ENCODE assay signal across 9 cellular contexts in genomic region chr14:75125617-75126016, GRCh38. TPM values are rescaled to one million over a fixed set of nuclear protein-coding genes. Genes with fewer than 3 reads are reported as not detected.
DNase-seq lines count a peak whose midpoint lies in the region; ATAC-seq, FAIRE-seq and TF ChIP-seq lines count a peak whose summit lies in the region.
"Had no signal": no experiment of that assay in that cellular context is flagged by ENCODE, and none has a peak within 500 bp of the region (broad histone marks: within the 10 kb centered on the region; RNA-seq: fewer than 3 reads in every experiment).

No MANE protein-coding gene starts in this region.

- peak overlapping the region; percentile 98 for H3K27ac Mint-ChIP-seq in activated naive CD8-positive, alpha-beta T cell

- no peak for TF ChIP-seq POLR2A in HepG2 (IDR thresholded peaks at IDR 0.05; ENCODE audit: insufficient read depth in 1 of 2, low read depth in 2 of 2, low read length in 2 of 2)
- no peak for TF ChIP-seq POLR2A in right lobe of liver (IDR thresholded peaks at IDR 0.05)

- peaks cover 42% of the 10 kb centered on the region for H3K4me1 Mint-ChIP-seq in activated naive CD8-positive, alpha-beta T cell (ENCODE audit: low read depth)

- in situ Hi-C loops in HepG2 (cut with HindIII; ENCODE audit: extremely low pct_ligation_motif_present, low pct_unique_long_range_greater_than_20kb), result loop anchor here (10.0 kb wide), 1 partner anchor 359 kb away; no protein-coding TSS in a partner anchor

- peak overlapping the region; percentile 87 for H3K4me2 ChIP-seq in HepG2 (ENCODE audit: low read depth, low read length)

- intact Hi-C loops in HepG2 (cut with micrococcal nuclease; ENCODE audit: unreplicated experiment), result no loop called here
- intact Hi-C loops in right lobe of liver (cut with DNase I), result no loop called here
- intact Hi-C loops in left lung (cut with DNase I), result no loop called here
- intact Hi-C loops in aorta (cut with DNase I), result loop anchor here in 1 of 2 donors (10.0 kb wide), 1 partner anchor 339 kb away; no protein-coding TSS in a partner anchor

- no peak for FAIRE-seq in HepG2 (lab: Jason Lieb, UNC)

- ATAC-seq in HepG2 (no peak), right lobe of liver (no peak), left lung (no peak), aorta (ENCODE audit: low FRiP score) (no peak), HG03159 (IDR thresholded peaks at IDR 0.05; ENCODE audit: unreplicated experiment) (no peak)

- peak overlapping the region; percentile 98 for H3K4me3 Mint-ChIP-seq in activated naive CD8-positive, alpha-beta T cell

- no peak overlapping the region for H3K27ac ChIP-seq in HepG2 (ENCODE audit: extremely low read length, insufficient read depth, low read length)
- no peak overlapping the region for H3K27ac ChIP-seq in right lobe of liver
- H3K27ac ChIP-seq in left lung, result peak overlapping the region; percentile 94 to 99
- peak overlapping the region in 1 of 2 donors; percentile 43 for H3K27ac ChIP-seq in aorta (ENCODE audit: low read depth in 1 of 2, low read length in 2 of 2)

- H3K36me3 ChIP-seq in HepG2 (replicated peaks in 1 of 2; ENCODE audit: control insufficient read depth in 1 of 2, insufficient read depth in 2 of 2, low read length in 2 of 2) (peaks cover 0 to 4% of the 10 kb centered on the region in 2 experiments; a peak in 2 of 5 replicates), right lobe of liver (peaks cover 0 to 1% (median 0%) of the 10 kb centered on the region in 4 donors), left lung (peaks cover 0 to 14% of the 10 kb centered on the region in 2 donors), aorta (ENCODE audit: control insufficient read depth in 1 of 2, insufficient read depth in 2 of 2, low read length in 1 of 2) (no peaks in the 10 kb centered on the region)

- no peaks in the 10 kb centered on the region for H3K27me3 Mint-ChIP-seq in activated naive CD8-positive, alpha-beta T cell

- H3K79me2 ChIP-seq in HepG2 (ENCODE audit: insufficient read depth, low read length), result peaks cover 26% of the 10 kb centered on the region

- CTCF ChIA-PET in HepG2 (lab: Yijun Ruan, JAX; ENCODE audit: low intra/inter-chr PET ratio, low total read pairs), result no interaction called here

- WGBS in HepG2 (ENCODE audit: low lambda C conversion rate), result 66% methylated on average over 5 of the region's 5 CpGs
- 47% methylated on average over 5 of the region's 5 CpGs for WGBS in right lobe of liver (ENCODE audit: insufficient coverage, low coverage, low lambda C conversion rate, missing lambda C conversion rate)
- 16 to 26% methylated on average over 5 of the region's 5 CpGs for WGBS in aorta, 2 donors

- TF ChIP-seq RAD21 in HepG2 (CRISPR knock-in tag; IDR thresholded peaks at IDR 0.05), result no peak

- H2AFZ ChIP-seq in HepG2 (ENCODE audit: low read length), result no peak overlapping the region

- no peaks in the 10 kb centered on the region; a peak in 1 of 5 replicates for H3K27me3 ChIP-seq in HepG2 (ENCODE audit: control insufficient read depth in 1 of 2, insufficient read depth in 2 of 2, low read length in 2 of 2)
- no peaks in the 10 kb centered on the region for H3K27me3 ChIP-seq in right lobe of liver
- no peaks in the 10 kb centered on the region for H3K27me3 ChIP-seq in left lung
- no peaks in the 10 kb centered on the region for H3K27me3 ChIP-seq in aorta (ENCODE audit: control insufficient read depth in 1 of 2, insufficient read depth in 2 of 2, low read length in 1 of 2)

- POLR2A ChIA-PET in HepG2 (lab: Yijun Ruan, JAX), result interaction anchor here (1.4 to 2.7 kb wide), 2 partner anchors 56 to 535 kb away, joined by 4 to 7 read pairs; partner anchors contain the start of genes ERG28, TTLL5 and ZC2HC1C

- DNase-seq in HepG2 (ENCODE audit: low spot score) (no peak), right lobe of liver (no peak), left lung (no peak), aorta (no peak), HuH-7.5 (ENCODE audit: low spot score) (no peak), SK-N-DZ (ENCODE audit: low spot score) (no peak)
- DNase-seq: activated CD4-positive, alpha-beta T cell treated with anti-CD3 and anti-CD28 coated beads, Interleukin-2, amount 50 U/mL, for 4 hours had no signal

- TF ChIP-seq CTCF in HepG2 (CRISPR knock-in tag; IDR thresholded peaks at IDR 0.05), result no peak
- TF ChIP-seq CTCF in right lobe of liver (IDR thresholded peaks at IDR 0.05), result no peak
- TF ChIP-seq CTCF in left lung (IDR thresholded peaks at IDR 0.05), result no peak

- peak overlapping the region; percentile 96 for H3K9ac ChIP-seq in HepG2 (ENCODE audit: insufficient read depth, low read depth, low read length)

- H3K4me3 ChIP-seq in HepG2 (replicated peaks in 1 of 3; ENCODE audit: insufficient read depth in 1 of 3, low read depth in 2 of 3, low read length in 3 of 3) (peak overlapping the region; percentile 83 to 90 (median 84)), right lobe of liver (no peak overlapping the region), left lung (peak overlapping the region in 1 of 2 donors; percentile 83), aorta (ENCODE audit: low read length in 2 of 2) (peak overlapping the region; percentile 65 to 89)

- H3K36me3 Mint-ChIP-seq in activated naive CD8-positive, alpha-beta T cell, result peaks cover 5% of the 10 kb centered on the region

- BruUV-seq in HepG2 (replicated peaks; lab: Mats Ljungman, UMichigan), result no TSS peak

- no peaks in the 10 kb centered on the region for H4K20me1 ChIP-seq in HepG2 (ENCODE audit: insufficient read depth, low read length)

- H3K4me1 ChIP-seq in HepG2 (ENCODE audit: insufficient read depth, low read length), result peaks cover 26% of the 10 kb centered on the region
- peaks cover 0 to 13% (median 4%) of the 10 kb centered on the region in 4 donors for H3K4me1 ChIP-seq in right lobe of liver
- peaks cover 27 to 60% of the 10 kb centered on the region in 2 donors for H3K4me1 ChIP-seq in left lung
- peaks cover 2 to 4% of the 10 kb centered on the region in 2 donors for H3K4me1 ChIP-seq in aorta (ENCODE audit: control insufficient read depth in 1 of 2, insufficient read depth in 2 of 2, low read length in 2 of 2)

- no peak for TF ChIP-seq EP300 in HepG2 (IDR thresholded peaks at IDR 0.05; ENCODE audit: low read depth in 2 of 2, low read length in 2 of 2)
- no peak for TF ChIP-seq EP300 in HepG2 (CRISPR knock-in tag; IDR thresholded peaks at IDR 0.05; ENCODE audit: borderline replicate concordance)

- no peaks in the 10 kb centered on the region for H3K9me3 ChIP-seq in HepG2 (ENCODE audit: low read length)
- H3K9me3 ChIP-seq in right lobe of liver, result no peaks in the 10 kb centered on the region
- H3K9me3 ChIP-seq in left lung, result no peaks in the 10 kb centered on the region
- H3K9me3 ChIP-seq in aorta (ENCODE audit: control insufficient read depth, low read length), result no peaks in the 10 kb centered on the region

- H3K9me3 Mint-ChIP-seq in activated naive CD8-positive, alpha-beta T cell (ENCODE audit: low read depth), result no peaks in the 10 kb centered on the region

RNA-seq across cellular contexts. Expression of gene NEK9, which starts 1.2 kb away (rescaled TPM):
- total RNA-seq in HepG2 (2016; rRNA removed; fragmentation: Illumina TruSeq; extraction: Trizol) (16.5 and 29.4 TPM in 2 replicates), right lobe of liver (10 to 100 TPM; 22.2 to 56.8 (median 39.6) TPM), left lung (10 to 100 TPM; 75.8 to 77.7 TPM), aorta (100 to 1,000 TPM in 1 of 2 donors, 10 to 100 TPM in 1; 75.9 to 104 TPM)
- total RNA-seq in HepG2 (2016; cell fraction: cytosol; rRNA removed; fragmentation: Illumina TruSeq; extraction: Trizol; ENCODE audit: low read depth), result 8.6 and 9.3 TPM in 2 replicates
- total RNA-seq in HepG2 (2016; cell fraction: insoluble cytoplasmic fraction; rRNA removed; fragmentation: Illumina TruSeq; extraction: Trizol), result 17.5 and 29.6 TPM in 2 replicates
- total RNA-seq in HepG2 (2016; cell fraction: membrane; rRNA removed; fragmentation: Illumina TruSeq; extraction: Trizol), result 11.8 and 12.2 TPM in 2 replicates
- total RNA-seq in HepG2 (2016; cell fraction: nucleus; rRNA removed; fragmentation: Illumina TruSeq; extraction: Trizol), result 25.2 and 29.4 TPM in 2 replicates
- polyA plus RNA-seq in HepG2 (2011; rRNA removed) (27.3 and 32.1 TPM in 2 replicates), aorta (10 to 100 TPM; 19.5 to 47.7 TPM)
- polyA plus RNA-seq in HepG2 (2011; cell fraction: cytosol; rRNA removed), result 17.4 and 19.0 TPM in 2 replicates
- polyA plus RNA-seq in HepG2 (2011; cell fraction: nucleus; rRNA removed), result 69.4 and 74.5 TPM in 2 replicates
- polyA plus RNA-seq in HepG2 (2012), result 30.8 and 31.9 TPM in 2 replicates
- 0.96 and 1.7 TPM in 2 replicates for polyA plus RNA-seq in HepG2 (2016; cell fraction: cytosol; fragmentation: Illumina TruSeq; extraction: Trizol; ENCODE audit: low read depth)
- 32.5 and 34.6 TPM in 2 replicates for polyA plus RNA-seq in HepG2 (2016; cell fraction: insoluble cytoplasmic fraction; fragmentation: Illumina TruSeq; extraction: Trizol; ENCODE audit: low read depth)
- 4.7 and 5.0 TPM in 2 replicates for polyA plus RNA-seq in HepG2 (2016; cell fraction: membrane; fragmentation: Illumina TruSeq; extraction: Trizol; ENCODE audit: low read depth)
- 60.6 and 64.1 TPM in 2 replicates for polyA plus RNA-seq in HepG2 (2016; cell fraction: nucleus; fragmentation: Illumina TruSeq; extraction: Trizol; ENCODE audit: insufficient read depth, low read depth)
- 33.3 and 65.4 TPM in 2 replicates for polyA minus RNA-seq in HepG2 (2011; rRNA and poly(A)+ RNA removed; ENCODE audit: low replicate concordance)
- polyA minus RNA-seq in HepG2 (2011; cell fraction: cytosol; rRNA and poly(A)+ RNA removed), result 16.4 and 19.4 TPM in 2 replicates
- 42.6 and 47.6 TPM in 2 replicates for polyA minus RNA-seq in HepG2 (2011; cell fraction: nucleus; rRNA and poly(A)+ RNA removed)
- polyA plus RNA-seq in SK-N-DZ (2014; cell fraction: cytosol; rRNA removed), result 10.1 and 13.7 TPM in 2 replicates
- 22.3 and 58.1 TPM in 2 replicates for polyA plus RNA-seq in SK-N-DZ (2014; cell fraction: nucleus; rRNA removed)

RNA-seq across cellular contexts. Expression of gene TMED10, which starts 50.8 kb away (rescaled TPM):
- total RNA-seq in HepG2 (2016; rRNA removed; fragmentation: Illumina TruSeq; extraction: Trizol) (183 and 311 TPM in 2 replicates), right lobe of liver (100 to 1,000 TPM; 205 to 296 (median 279) TPM), left lung (100 to 1,000 TPM; 338 to 391 TPM), aorta (100 to 1,000 TPM; 249 to 277 TPM)
- total RNA-seq in HepG2 (2016; cell fraction: cytosol; rRNA removed; fragmentation: Illumina TruSeq; extraction: Trizol; ENCODE audit: low read depth), result 31.8 and 36.6 TPM in 2 replicates
- 191 and 318 TPM in 2 replicates for total RNA-seq in HepG2 (2016; cell fraction: insoluble cytoplasmic fraction; rRNA removed; fragmentation: Illumina TruSeq; extraction: Trizol)
- total RNA-seq in HepG2 (2016; cell fraction: membrane; rRNA removed; fragmentation: Illumina TruSeq; extraction: Trizol), result 62.0 and 63.6 TPM in 2 replicates
- 252 and 291 TPM in 2 replicates for total RNA-seq in HepG2 (2016; cell fraction: nucleus; rRNA removed; fragmentation: Illumina TruSeq; extraction: Trizol)
- polyA plus RNA-seq in HepG2 (2011; rRNA removed) (292 and 377 TPM in 2 replicates), aorta (100 to 1,000 TPM; 114 to 139 TPM)
- 308 and 326 TPM in 2 replicates for polyA plus RNA-seq in HepG2 (2011; cell fraction: cytosol; rRNA removed)
- 81.4 and 84.1 TPM in 2 replicates for polyA plus RNA-seq in HepG2 (2011; cell fraction: nucleus; rRNA removed)
- polyA plus RNA-seq in HepG2 (2012), result 131 and 139 TPM in 2 replicates
- 36.6 and 41.3 TPM in 2 replicates for polyA plus RNA-seq in HepG2 (2016; cell fraction: cytosol; fragmentation: Illumina TruSeq; extraction: Trizol; ENCODE audit: low read depth)
- polyA plus RNA-seq in HepG2 (2016; cell fraction: insoluble cytoplasmic fraction; fragmentation: Illumina TruSeq; extraction: Trizol; ENCODE audit: low read depth), result 162 and 165 TPM in 2 replicates
- 58.6 and 59.0 TPM in 2 replicates for polyA plus RNA-seq in HepG2 (2016; cell fraction: membrane; fragmentation: Illumina TruSeq; extraction: Trizol; ENCODE audit: low read depth)
- polyA plus RNA-seq in HepG2 (2016; cell fraction: nucleus; fragmentation: Illumina TruSeq; extraction: Trizol; ENCODE audit: insufficient read depth, low read depth), result 306 and 326 TPM in 2 replicates
- polyA minus RNA-seq in HepG2 (2011; rRNA and poly(A)+ RNA removed; ENCODE audit: low replicate concordance), result 546 and 919 TPM in 2 replicates
- polyA minus RNA-seq in HepG2 (2011; cell fraction: cytosol; rRNA and poly(A)+ RNA removed), result 247 and 332 TPM in 2 replicates
- 78.8 and 85.5 TPM in 2 replicates for polyA minus RNA-seq in HepG2 (2011; cell fraction: nucleus; rRNA and poly(A)+ RNA removed)
- 83.2 and 94.4 TPM in 2 replicates for polyA plus RNA-seq in SK-N-DZ (2014; cell fraction: cytosol; rRNA removed)
- 40.0 and 43.1 TPM in 2 replicates for polyA plus RNA-seq in SK-N-DZ (2014; cell fraction: nucleus; rRNA removed)

RNA-seq across cellular contexts. Expression of gene ZC2HC1C, which starts 56.2 kb away (rescaled TPM):
- total RNA-seq in HepG2 (2016; rRNA removed; fragmentation: Illumina TruSeq; extraction: Trizol) (3.3 and 5.3 TPM in 2 replicates), right lobe of liver (1 to 10 TPM; 2.1 to 9.6 (median 3.1) TPM), left lung (1 to 10 TPM; 3.1 to 4.6 TPM), aorta (1 to 10 TPM; 1.8 to 2.0 TPM)
- total RNA-seq in HepG2 (2016; cell fraction: cytosol; rRNA removed; fragmentation: Illumina TruSeq; extraction: Trizol; ENCODE audit: low read depth), result 2.6 and 3.3 TPM in 2 replicates
- 4.5 and 4.8 TPM in 2 replicates for total RNA-seq in HepG2 (2016; cell fraction: insoluble cytoplasmic fraction; rRNA removed; fragmentation: Illumina TruSeq; extraction: Trizol)
- total RNA-seq in HepG2 (2016; cell fraction: membrane; rRNA removed; fragmentation: Illumina TruSeq; extraction: Trizol), result 3.8 and 4.6 TPM in 2 replicates
- 3.6 and 5.8 TPM in 2 replicates for total RNA-seq in HepG2 (2016; cell fraction: nucleus; rRNA removed; fragmentation: Illumina TruSeq; extraction: Trizol)
- polyA plus RNA-seq in HepG2 (2011; rRNA removed) (3.0 and 3.5 TPM in 2 replicates), aorta (1 to 10 TPM; 3.1 to 8.0 TPM)
- polyA plus RNA-seq in HepG2 (2011; cell fraction: cytosol; rRNA removed), result 1.7 and 2.1 TPM in 2 replicates
- polyA plus RNA-seq in HepG2 (2011; cell fraction: nucleus; rRNA removed), result 2.1 and 3.0 TPM in 2 replicates
- polyA plus RNA-seq in HepG2 (2012), result 1.5 and 2.4 TPM in 2 replicates
- 1.6 and 1.9 TPM in 2 replicates for polyA plus RNA-seq in HepG2 (2016; cell fraction: cytosol; fragmentation: Illumina TruSeq; extraction: Trizol; ENCODE audit: low read depth)
- polyA plus RNA-seq in HepG2 (2016; cell fraction: insoluble cytoplasmic fraction; fragmentation: Illumina TruSeq; extraction: Trizol; ENCODE audit: low read depth), result 4.5 and 6.0 TPM in 2 replicates
- polyA plus RNA-seq in HepG2 (2016; cell fraction: membrane; fragmentation: Illumina TruSeq; extraction: Trizol; ENCODE audit: low read depth), result 1.8 and 2.2 TPM in 2 replicates
- polyA plus RNA-seq in HepG2 (2016; cell fraction: nucleus; fragmentation: Illumina TruSeq; extraction: Trizol; ENCODE audit: insufficient read depth, low read depth), result 4.8 and 5.3 TPM in 2 replicates
- 0.82 and 0.98 TPM in 2 replicates for polyA minus RNA-seq in HepG2 (2011; rRNA and poly(A)+ RNA removed; ENCODE audit: low replicate concordance)
- 0.88 and 1.5 TPM in 2 replicates for polyA minus RNA-seq in HepG2 (2011; cell fraction: cytosol; rRNA and poly(A)+ RNA removed)
- 2.4 and 4.8 TPM in 2 replicates for polyA minus RNA-seq in HepG2 (2011; cell fraction: nucleus; rRNA and poly(A)+ RNA removed)
- polyA plus RNA-seq in SK-N-DZ (2014; cell fraction: cytosol; rRNA removed), result 3.4 and 6.9 TPM in 2 replicates
- polyA plus RNA-seq in SK-N-DZ (2014; cell fraction: nucleus; rRNA removed), result 0.95 and 1.7 TPM in 2 replicates

Comparison
In these comparisons a context has a peak if more than half of its experiments do, and no peak if none do; other contexts are left out.
1. H3K4me3 ChIP-seq: peak in HepG2 (3 of 3) and aorta (2 of 2); none in right lobe of liver (0 of 3).
2. H3K27ac ChIP-seq: peak in left lung (2 of 2); none in HepG2 (single experiment) and right lobe of liver (0 of 3).